ENCODE assay signal across 17 cellular contexts in genomic region chr7:121384159-121384745, GRCh38. TPM values are rescaled to one million over a fixed set of nuclear protein-coding genes. Genes with fewer than 3 reads are reported as not detected.
DNase-seq lines count a peak whose midpoint lies in the region; ATAC-seq and TF ChIP-seq lines count a peak whose summit lies in the region.
"Had no signal": no experiment of that assay in that cellular context is flagged by ENCODE, and none has a peak within 500 bp of the region (broad histone marks: within the 10 kb centered on the region; RNA-seq: fewer than 3 reads in every experiment).

No MANE protein-coding gene starts in this region.

- peaks cover 75% of the 10 kb centered on the region for H3K4me1 Mint-ChIP-seq in activated naive CD4-positive, alpha-beta T cell treated with anti-CD3 and anti-CD28 coated beads, Interleukin-2, amount 50 U/mL, for 24 hours
- H3K4me1 Mint-ChIP-seq in activated naive CD8-positive, alpha-beta T cell (ENCODE audit: low read depth) = peaks cover 61% of the 10 kb centered on the region

- peak overlapping the region; percentile 37 for H3K4me3 Mint-ChIP-seq in activated naive CD4-positive, alpha-beta T cell treated with anti-CD3 and anti-CD28 coated beads, Interleukin-2, amount 50 U/mL, for 24 hours
- peak overlapping the region; percentile 36 for H3K4me3 Mint-ChIP-seq in activated naive CD8-positive, alpha-beta T cell

- H3K27ac ChIP-seq in stomach = peak overlapping the region; percentile 65 to 95 (median 78)
- no peak overlapping the region for H3K27ac ChIP-seq in upper lobe of left lung
- H3K27ac ChIP-seq: right lobe of liver had no signal

- no peaks in the 10 kb centered on the region for H3K9me3 ChIP-seq in mucosa of descending colon
- H3K9me3 ChIP-seq in stomach = no peaks in the 10 kb centered on the region
- no peaks in the 10 kb centered on the region for H3K9me3 ChIP-seq in upper lobe of left lung
- H3K9me3 ChIP-seq: Caco-2, right lobe of liver, tibial nerve had no signal

- no peaks in the 10 kb centered on the region for H3K27me3 Mint-ChIP-seq in activated naive CD4-positive, alpha-beta T cell treated with anti-CD3 and anti-CD28 coated beads, Interleukin-2, amount 50 U/mL, for 24 hours
- no peaks in the 10 kb centered on the region for H3K27me3 Mint-ChIP-seq in activated naive CD8-positive, alpha-beta T cell

- peak overlapping the region; percentile 27 for H3K27ac Mint-ChIP-seq in activated naive CD4-positive, alpha-beta T cell treated with anti-CD3 and anti-CD28 coated beads, Interleukin-2, amount 50 U/mL, for 24 hours
- peak overlapping the region; percentile 34 for H3K27ac Mint-ChIP-seq in activated naive CD8-positive, alpha-beta T cell

- TF ChIP-seq POLR2A in stomach (IDR thresholded peaks at IDR 0.05) = peak in 1 of 4 donors; percentile 15
- TF ChIP-seq POLR2A in upper lobe of left lung (IDR thresholded peaks at IDR 0.05) = no peak

- intact Hi-C loops in mucosa of descending colon (cut with DNase I, micrococcal nuclease) = no loop called here
- intact Hi-C loops in stomach (cut with DNase I; ENCODE audit: low total_unique reads) = no loop called here

- H3K4me3 ChIP-seq in mucosa of descending colon (no peak overlapping the region), stomach (no peak overlapping the region), upper lobe of left lung (no peak overlapping the region)
- H3K4me3 ChIP-seq: right lobe of liver, tibial nerve had no signal

- TF ChIP-seq EP300 in stomach (IDR thresholded peaks at IDR 0.05) (no peak), upper lobe of left lung (IDR thresholded peaks at IDR 0.05) (no peak)

- H3K36me3 Mint-ChIP-seq in activated naive CD4-positive, alpha-beta T cell treated with anti-CD3 and anti-CD28 coated beads, Interleukin-2, amount 50 U/mL, for 24 hours = peaks cover 4% of the 10 kb centered on the region
- H3K36me3 Mint-ChIP-seq in activated naive CD8-positive, alpha-beta T cell = peaks cover 10% of the 10 kb centered on the region

- H3K36me3 ChIP-seq in mucosa of descending colon (ENCODE audit: low read depth) (no peaks in the 10 kb centered on the region), stomach (no peaks in the 10 kb centered on the region), upper lobe of left lung (no peaks in the 10 kb centered on the region)
- H3K36me3 ChIP-seq: right lobe of liver had no signal

- H3K27me3 ChIP-seq in stomach (no peaks in the 10 kb centered on the region), upper lobe of left lung (no peaks in the 10 kb centered on the region)
- H3K27me3 ChIP-seq: right lobe of liver, tibial nerve had no signal

- TF ChIP-seq CTCF in mucosa of descending colon (IDR thresholded peaks at IDR 0.05) = no peak
- no peak for TF ChIP-seq CTCF in stomach (IDR thresholded peaks at IDR 0.05)
- no peak for TF ChIP-seq CTCF in upper lobe of left lung (IDR thresholded peaks at IDR 0.05)

- WGBS in stomach, 5 donors = 31 to 61% (median 43%) methylated on average over 3 of the region's 3 CpGs
- WGBS in upper lobe of left lung, 2 donors = 68 to 70% methylated on average over 3 of the region's 3 CpGs

- DNase-seq in activated naive CD4-positive, alpha-beta T cell treated with anti-CD3 and anti-CD28 coated beads, Interleukin-2, amount 50 U/mL, for 16 hours = no peak
- DNase-seq in mucosa of descending colon (no peak), stomach (peak; percentile 66), upper lobe of left lung (no peak), CD1c-positive myeloid dendritic cell (ENCODE audit: extremely low spot score) (no peak)
- DNase-seq: activated CD4-positive, CD25-positive, alpha-beta regulatory T cell treated with anti-CD3 and anti-CD28 coated beads, Interleukin-2, amount 50 U/mL, for 72 hours; Caco-2; caudate nucleus; MV-4-11; right lobe of liver; stimulated activated CD4-positive, alpha-beta T cell treated with anti-CD3 and anti-CD28 coated beads, Interleukin-2, amount 100 ng/mL, for 24 hours; T-helper 2 cell had no signal

- no peaks in the 10 kb centered on the region for H3K9me3 Mint-ChIP-seq in activated naive CD4-positive, alpha-beta T cell treated with anti-CD3 and anti-CD28 coated beads, Interleukin-2, amount 50 U/mL, for 24 hours
- no peaks in the 10 kb centered on the region for H3K9me3 Mint-ChIP-seq in activated naive CD8-positive, alpha-beta T cell (ENCODE audit: low read depth)

- peaks cover 28% of the 10 kb centered on the region for H3K4me1 ChIP-seq in mucosa of descending colon (ENCODE audit: low read depth)
- peaks cover 6 to 88% (median 38%) of the 10 kb centered on the region in 4 donors for H3K4me1 ChIP-seq in stomach
- H3K4me1 ChIP-seq in upper lobe of left lung = peaks cover 5 to 32% (median 16%) of the 10 kb centered on the region in 4 donors
- H3K4me1 ChIP-seq: right lobe of liver had no signal

- peak; percentile 66 for ATAC-seq in mucosa of descending colon
- ATAC-seq in GM21367 (IDR thresholded peaks at IDR 0.05; ENCODE audit: unreplicated experiment) = no peak
- ATAC-seq in upper lobe of left lung (ENCODE audit: low FRiP score in 2 of 2) = no peak
- ATAC-seq: left lobe of liver, right lobe of liver had no signal

RNA-seq across cellular contexts. Expression of gene FAM3C, which starts 11.9 kb away (rescaled TPM):
- 10 to 100 TPM; 27.2 to 38.8 (median 36.6) TPM for total RNA-seq in mucosa of descending colon
- total RNA-seq in stomach = 100 to 1,000 TPM in 1 of 5 donors, 10 to 100 TPM in 4; 15.2 to 147 (median 23.3) TPM
- 10 to 100 TPM; 25.2 to 32.5 (median 26.9) TPM for polyA plus RNA-seq in stomach
- total RNA-seq in upper lobe of left lung = 10 to 100 TPM; 10.5 to 65.7 (median 34.9) TPM

RNA-seq across cellular contexts. Expression of gene WNT16, which starts 55.5 kb away (rescaled TPM):
- total RNA-seq in mucosa of descending colon = 1 to 10 TPM in 1 of 3 donors, not detected in 2; 1.4 TPM
- under 1 TPM in 1 of 5 donors, not detected in 4; 0.37 TPM for total RNA-seq in stomach
- polyA plus RNA-seq in stomach = under 1 TPM in 1 of 3 donors, not detected in 2; 0.05 TPM
- total RNA-seq in upper lobe of left lung = not detected
- total RNA-seq: Caco-2, left lobe of liver, right lobe of liver had no signal

Comparison
In these comparisons a context has a peak if more than half of its experiments do, and no peak if none do; other contexts are left out.
1. H3K27ac ChIP-seq: peak in stomach (5 of 5); none in upper lobe of left lung (0 of 4).